ENCODE assay signal across 3 cellular contexts in the genomic region with DNA sequence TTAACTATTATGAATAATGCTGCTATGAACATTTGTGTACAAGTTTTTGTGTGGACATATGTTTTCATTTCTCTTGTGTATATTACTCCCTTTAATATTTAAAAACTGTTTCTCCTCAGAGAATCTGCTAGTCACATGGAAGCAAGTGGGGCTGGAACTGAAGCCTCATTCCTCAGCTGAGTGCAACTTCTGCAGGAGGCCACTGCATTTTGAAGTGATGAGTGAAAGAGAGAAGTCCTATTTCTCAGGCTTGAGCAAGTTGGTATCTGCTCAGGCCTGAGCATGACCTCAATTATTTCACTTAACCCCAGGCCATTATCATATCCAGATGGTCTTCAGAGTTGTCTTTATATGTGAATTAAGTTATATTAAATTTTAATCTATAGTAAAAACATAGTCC.
TF ChIP-seq lines count a peak whose summit lies in the region.

No MANE protein-coding gene starts in this region.

TF ChIP-seq in SK-N-SH, 30 proteins besides CTCF, POLR2A, EP300 and RAD21:
- TF ChIP-seq TCF12 (IDR thresholded peaks at IDR 0.05), result peak; percentile 7; the same call in 1 of the 2 replicates
- no peak for TF ChIP-seq EZH2phosphoT487 (IDR thresholded peaks at IDR 0.05; ENCODE audit: borderline replicate concordance, low read depth)

TF ChIP-seq in SK-N-SH treated with all-trans-retinoic acid at 6 μM for 48 hours, 23 proteins besides CTCF, POLR2A, EP300 and RAD21 (continues in another document):
- TF ChIP-seq ZC3H10 (CRISPR knock-in tag; IDR thresholded peaks at IDR 0.05) (no peak), PPARA (CRISPR knock-in tag; IDR thresholded peaks at IDR 0.05; ENCODE audit: borderline replicate concordance) (no peak), ZFP30 (CRISPR knock-in tag; IDR thresholded peaks at IDR 0.05) (no peak), OSR1 (CRISPR knock-in tag; IDR thresholded peaks at IDR 0.05) (no peak), ZNF70 (CRISPR knock-in tag; IDR thresholded peaks at IDR 0.05) (no peak), ZFP3 (CRISPR knock-in tag; IDR thresholded peaks at IDR 0.05) (no peak), ISL1 (CRISPR knock-in tag; IDR thresholded peaks at IDR 0.05) (no peak), RARB (CRISPR knock-in tag; IDR thresholded peaks at IDR 0.05) (no peak), ESRRG (CRISPR knock-in tag; IDR thresholded peaks at IDR 0.05) (no peak), ARNTL (CRISPR knock-in tag; IDR thresholded peaks at IDR 0.05; ENCODE audit: borderline replicate concordance, low read depth) (no peak), TSHZ2 (CRISPR knock-in tag; IDR thresholded peaks at IDR 0.05) (no peak), BACH2 (CRISPR knock-in tag; IDR thresholded peaks at IDR 0.05; ENCODE audit: borderline replicate concordance) (no peak), ZNF8 (CRISPR knock-in tag; IDR thresholded peaks at IDR 0.05) (no peak), GLIS3 (CRISPR knock-in tag; IDR thresholded peaks at IDR 0.05) (no peak), TCF4 (CRISPR knock-in tag; IDR thresholded peaks at IDR 0.05; ENCODE audit: borderline replicate concordance) (no peak), ZNF565 (CRISPR knock-in tag; conservative IDR thresholded peaks at IDR 0.05; ENCODE audit: low read depth) (no peak)
- TF ChIP-seq, protein P1, sequence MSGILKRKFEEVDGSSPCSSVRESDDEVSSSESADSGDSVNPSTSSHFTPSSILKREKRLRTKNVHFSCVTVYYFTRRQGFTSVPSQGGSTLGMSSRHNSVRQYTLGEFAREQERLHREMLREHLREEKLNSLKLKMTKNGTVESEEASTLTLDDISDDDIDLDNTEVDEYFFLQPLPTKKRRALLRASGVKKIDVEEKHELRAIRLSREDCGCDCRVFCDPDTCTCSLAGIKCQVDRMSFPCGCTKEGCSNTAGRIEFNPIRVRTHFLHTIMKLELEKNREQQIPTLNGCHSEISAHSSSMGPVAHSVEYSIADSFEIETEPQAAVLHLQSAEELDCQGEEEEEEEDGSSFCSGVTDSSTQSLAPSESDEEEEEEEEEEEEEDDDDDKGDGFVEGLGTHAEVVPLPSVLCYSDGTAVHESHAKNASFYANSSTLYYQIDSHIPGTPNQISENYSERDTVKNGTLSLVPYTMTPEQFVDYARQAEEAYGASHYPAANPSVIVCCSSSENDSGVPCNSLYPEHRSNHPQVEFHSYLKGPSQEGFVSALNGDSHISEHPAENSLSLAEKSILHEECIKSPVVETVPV (CRISPR knock-in tag; IDR thresholded peaks at IDR 0.05), result no peak
- TF ChIP-seq, protein P2, sequence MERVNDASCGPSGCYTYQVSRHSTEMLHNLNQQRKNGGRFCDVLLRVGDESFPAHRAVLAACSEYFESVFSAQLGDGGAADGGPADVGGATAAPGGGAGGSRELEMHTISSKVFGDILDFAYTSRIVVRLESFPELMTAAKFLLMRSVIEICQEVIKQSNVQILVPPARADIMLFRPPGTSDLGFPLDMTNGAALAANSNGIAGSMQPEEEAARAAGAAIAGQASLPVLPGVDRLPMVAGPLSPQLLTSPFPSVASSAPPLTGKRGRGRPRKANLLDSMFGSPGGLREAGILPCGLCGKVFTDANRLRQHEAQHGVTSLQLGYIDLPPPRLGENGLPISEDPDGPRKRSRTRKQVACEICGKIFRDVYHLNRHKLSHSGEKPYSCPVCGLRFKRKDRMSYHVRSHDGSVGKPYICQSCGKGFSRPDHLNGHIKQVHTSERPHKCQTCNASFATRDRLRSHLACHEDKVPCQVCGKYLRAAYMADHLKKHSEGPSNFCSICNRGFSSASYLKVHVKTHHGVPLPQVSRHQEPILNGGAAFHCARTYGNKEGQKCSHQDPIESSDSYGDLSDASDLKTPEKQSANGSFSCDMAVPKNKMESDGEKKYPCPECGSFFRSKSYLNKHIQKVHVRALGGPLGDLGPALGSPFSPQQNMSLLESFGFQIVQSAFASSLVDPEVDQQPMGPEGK (CRISPR knock-in tag; IDR thresholded peaks at IDR 0.05; ENCODE audit: borderline replicate concordance), result no peak
- TF ChIP-seq, protein P3, sequence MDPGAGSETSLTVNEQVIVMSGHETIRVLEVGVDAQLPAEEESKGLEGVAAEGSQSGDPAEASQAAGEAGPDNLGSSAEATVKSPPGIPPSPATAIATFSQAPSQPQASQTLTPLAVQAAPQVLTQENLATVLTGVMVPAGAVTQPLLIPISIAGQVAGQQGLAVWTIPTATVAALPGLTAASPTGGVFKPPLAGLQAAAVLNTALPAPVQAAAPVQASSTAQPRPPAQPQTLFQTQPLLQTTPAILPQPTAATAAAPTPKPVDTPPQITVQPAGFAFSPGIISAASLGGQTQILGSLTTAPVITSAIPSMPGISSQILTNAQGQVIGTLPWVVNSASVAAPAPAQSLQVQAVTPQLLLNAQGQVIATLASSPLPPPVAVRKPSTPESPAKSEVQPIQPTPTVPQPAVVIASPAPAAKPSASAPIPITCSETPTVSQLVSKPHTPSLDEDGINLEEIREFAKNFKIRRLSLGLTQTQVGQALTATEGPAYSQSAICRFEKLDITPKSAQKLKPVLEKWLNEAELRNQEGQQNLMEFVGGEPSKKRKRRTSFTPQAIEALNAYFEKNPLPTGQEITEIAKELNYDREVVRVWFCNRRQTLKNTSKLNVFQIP (CRISPR knock-in tag; IDR thresholded peaks at IDR 0.05; ENCODE audit: borderline replicate concordance, low read depth), result no peak

TF ChIP-seq in IMR-90, 13 proteins besides CTCF, POLR2A, EP300 and RAD21:
- no peak for TF ChIP-seq MAZ (IDR thresholded peaks at IDR 0.05; ENCODE audit: borderline replicate concordance, low read depth, low read length)
- TF ChIP-seq MXI1 (IDR thresholded peaks at IDR 0.05; ENCODE audit: borderline replicate concordance, low read depth, low read length), result no peak
- TF ChIP-seq NFE2L2 (IDR thresholded peaks at IDR 0.05; ENCODE audit: low read depth, low read length), result no peak
- TF ChIP-seq MAFK (IDR thresholded peaks at IDR 0.05; ENCODE audit: low read depth, low read length), result no peak
- TF ChIP-seq USF2 (IDR thresholded peaks at IDR 0.05; ENCODE audit: low read depth, low read length), result no peak
- TF ChIP-seq, protein P4, sequence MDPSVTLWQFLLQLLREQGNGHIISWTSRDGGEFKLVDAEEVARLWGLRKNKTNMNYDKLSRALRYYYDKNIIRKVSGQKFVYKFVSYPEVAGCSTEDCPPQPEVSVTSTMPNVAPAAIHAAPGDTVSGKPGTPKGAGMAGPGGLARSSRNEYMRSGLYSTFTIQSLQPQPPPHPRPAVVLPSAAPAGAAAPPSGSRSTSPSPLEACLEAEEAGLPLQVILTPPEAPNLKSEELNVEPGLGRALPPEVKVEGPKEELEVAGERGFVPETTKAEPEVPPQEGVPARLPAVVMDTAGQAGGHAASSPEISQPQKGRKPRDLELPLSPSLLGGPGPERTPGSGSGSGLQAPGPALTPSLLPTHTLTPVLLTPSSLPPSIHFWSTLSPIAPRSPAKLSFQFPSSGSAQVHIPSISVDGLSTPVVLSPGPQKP (IDR thresholded peaks at IDR 0.05; ENCODE audit: borderline replicate concordance, low read depth, low read length), result no peak
TF ChIP-seq in IMR-90: peak in this region for 0.
